ENCODE assay signal across 8 cellular contexts in genomic region chr6:7389451-7390217, GRCh38. TPM values are rescaled to one million over a fixed set of nuclear protein-coding genes. Genes with fewer than 3 reads are reported as not detected.
DNase-seq lines count a peak whose midpoint lies in the region; ATAC-seq, FAIRE-seq and TF ChIP-seq lines count a peak whose summit lies in the region.

CAGE1 (minus strand) TSS chr6:7389742; CDS start chr6:7387173, 2,569 bp downstream.
RIOK1 (plus strand) TSS chr6:7389808; CDS start chr6:7390003, 195 bp downstream.

- POLR2A ChIA-PET in activated naive CD8-positive, alpha-beta T cell treated with anti-CD3 and anti-CD28 coated beads, Interleukin-2, amount 10 ng/mL, durations not matched to agents 7 days and 5 days (lab: Charles Lee) = interaction anchor here (0.5 to 2.2 kb wide), 7 partner anchors 49 to 517 kb away, joined by 3 to 19 read pairs (median 3); partner anchors contain the start of genes SNRNP48 and SSR1

- peak within 1 kb of the TSS; percentile 94 for H3K4me3 ChIP-seq in GM12864 (ENCODE audit: low read depth, low read length)
- peak within 1 kb of the TSS; percentile 72 to 83 (median 78) for H3K4me3 ChIP-seq in pancreas
- peak within 1 kb of the TSS; percentile 85 to 87 for H3K4me3 ChIP-seq in tibial artery

- H3K4me1 ChIP-seq in pancreas (peaks cover 0 to 23% (median 16%) of the 10 kb centered on the region in 3 donors), tibial artery (peaks cover 0 to 26% (median 9%) of the 10 kb centered on the region in 4 donors)

- FAIRE-seq in pancreas (lab: Jason Lieb, UNC) = no peak

- intact Hi-C loops in Right ventricle myocardium superior (cut with DNase I) (loop anchor here (2.0 kb wide), 1 partner anchor 77 kb away; the partner anchor contains the start of gene SSR1), pancreas (cut with DNase I) (loop anchor here in 1 of 3 donors (10.0 kb wide), 1 partner anchor 75 kb away; the partner anchor contains the start of gene SSR1), tibial artery (cut with DNase I; ENCODE audit: low total_unique reads) (loop anchor here (5.0 kb wide), 2 partner anchors 77 to 223 kb away; partner anchors contain the start of gene SSR1)

- no peaks in the 10 kb centered on the region for H3K27me3 Mint-ChIP-seq in activated naive CD8-positive, alpha-beta T cell treated with anti-CD3 and anti-CD28 coated beads, Interleukin-2, amount 10 ng/mL, durations not matched to agents 7 days and 5 days

- no peaks in the 10 kb centered on the region for H3K9me3 Mint-ChIP-seq in activated naive CD8-positive, alpha-beta T cell treated with anti-CD3 and anti-CD28 coated beads, Interleukin-2, amount 10 ng/mL, durations not matched to agents 7 days and 5 days

- H3K27ac Mint-ChIP-seq in activated naive CD8-positive, alpha-beta T cell treated with anti-CD3 and anti-CD28 coated beads, Interleukin-2, amount 10 ng/mL, durations not matched to agents 7 days and 5 days = peak within 1 kb of the TSS; percentile 98

- no peaks in the 10 kb centered on the region for H3K9me3 ChIP-seq in pancreas
- H3K9me3 ChIP-seq in tibial artery = no peaks in the 10 kb centered on the region

- H3K27me3 ChIP-seq in pancreas (no peaks in the 10 kb centered on the region), tibial artery (no peaks in the 10 kb centered on the region)

- H3K27ac ChIP-seq in pancreas (peak within 1 kb of the TSS; percentile 73 to 92 (median 86)), tibial artery (peak within 1 kb of the TSS; percentile 86 to 94)

- peak within 1 kb of the TSS; percentile 88 for H3K4me3 Mint-ChIP-seq in activated naive CD8-positive, alpha-beta T cell treated with anti-CD3 and anti-CD28 coated beads, Interleukin-2, amount 10 ng/mL, durations not matched to agents 7 days and 5 days

- ATAC-seq in HG02642 (IDR thresholded peaks at IDR 0.05; ENCODE audit: poor library complexity, unreplicated experiment) (peak; percentile 98), Right ventricle myocardium superior (ENCODE audit: poor library complexity) (peak; percentile 100), pancreas (peak; percentile 98 to 99 (median 99))
- ATAC-seq in activated naive CD8-positive, alpha-beta T cell treated with anti-CD3 and anti-CD28 coated beads, Interleukin-2, amount 10 ng/mL, durations not matched to agents 7 days and 5 days (ENCODE audit: low read depth) = peak; percentile 97

- DNase-seq in GM12864 (ENCODE audit: low read depth) (peak; percentile 87), NCI-H1105 (lab: John Stamatoyannopoulos, UW) (peak; percentile 92), SKM-1 (lab: John Stamatoyannopoulos, UW; ENCODE audit: unreplicated experiment) (peak; percentile 78), Right ventricle myocardium superior (peak; percentile 98), pancreas (peak; percentile 90 to 97 (median 93)), tibial artery (peak; percentile 95 to 97)
- peak; percentile 96 for DNase-seq in activated naive CD8-positive, alpha-beta T cell treated with anti-CD3 and anti-CD28 coated beads, Interleukin-2, amount 10 ng/mL, durations not matched to agents 7 days and 5 days

- H3K36me3 ChIP-seq in pancreas (no peaks in the 10 kb centered on the region), tibial artery (peaks cover 4 to 12% (median 9%) of the 10 kb centered on the region in 3 donors)

- TF ChIP-seq CTCF in GM12864 (IDR thresholded peaks at IDR 0.05; ENCODE audit: low read depth, low read length, missing control alignments) (no peak), pancreas (IDR thresholded peaks at IDR 0.05) (no peak), tibial artery (IDR thresholded peaks at IDR 0.05) (peak in 1 of 2 experiments; percentile 11)

- H3K4me1 Mint-ChIP-seq in activated naive CD8-positive, alpha-beta T cell treated with anti-CD3 and anti-CD28 coated beads, Interleukin-2, amount 10 ng/mL, durations not matched to agents 7 days and 5 days = peaks cover 31% of the 10 kb centered on the region

- H3K36me3 Mint-ChIP-seq in activated naive CD8-positive, alpha-beta T cell treated with anti-CD3 and anti-CD28 coated beads, Interleukin-2, amount 10 ng/mL, durations not matched to agents 7 days and 5 days = peaks cover 13% of the 10 kb centered on the region

- WGBS in pancreas, 2 donors = 0% methylated on average over 60 to 62 of the region's 62 CpGs

RNA-seq across cellular contexts. Expression of gene CAGE1, which starts in this region (rescaled TPM):
- total RNA-seq in activated naive CD8-positive, alpha-beta T cell treated with anti-CD3 and anti-CD28 coated beads, Interleukin-2, amount 10 ng/mL, durations not matched to agents 7 days and 5 days = under 1 TPM; 0.17 to 0.20 TPM
- total RNA-seq in Right ventricle myocardium superior = not detected
- under 1 TPM in 1 of 6 donors, not detected in 5; 0.09 TPM for total RNA-seq in pancreas
- polyA plus RNA-seq in pancreas = not detected

RNA-seq across cellular contexts. Expression of gene RIOK1, which starts in this region (rescaled TPM):
- 10 to 100 TPM; 29.6 to 31.1 TPM for total RNA-seq in activated naive CD8-positive, alpha-beta T cell treated with anti-CD3 and anti-CD28 coated beads, Interleukin-2, amount 10 ng/mL, durations not matched to agents 7 days and 5 days
- total RNA-seq in Right ventricle myocardium superior = 8.4 TPM
- 10 to 100 TPM in 3 of 6 donors, 1 to 10 TPM in 3; 6.6 to 10.9 (median 9.5) TPM for total RNA-seq in pancreas
- polyA plus RNA-seq in pancreas = 10 to 100 TPM in 1 of 2 donors, 1 to 10 TPM in 1; 6.9 to 11.0 TPM

Comparison
In these comparisons a context has a peak if more than half of its experiments do, and no peak if none do; other contexts are left out.
1. Peak in every context shown above with its lines: DNase-seq, ATAC-seq, H3K4me3 ChIP-seq and H3K27ac ChIP-seq.